9 cellular contexts compared by ENCODE assay signal in genomic region chr5:172775326-172776234, GRCh38. TPM values are rescaled to one million over a fixed set of nuclear protein-coding genes. Genes with fewer than 3 reads are reported as not detected.
DNase-seq lines count a peak whose midpoint lies in the region; ATAC-seq and TF ChIP-seq lines count a peak whose summit lies in the region.
"Had no signal": no experiment of that assay in that cellular context is flagged by ENCODE, and none has a peak within 500 bp of the region (broad histone marks: within the 10 kb centered on the region; RNA-seq: fewer than 3 reads in every experiment).

No MANE protein-coding gene starts in this region.

- no peak overlapping the region for H3K4me3 Mint-ChIP-seq in activated CD4-positive, alpha-beta T cell treated with anti-CD3 and anti-CD28 coated beads for 36 hours
- H3K4me3 Mint-ChIP-seq: T-helper 1 cell treated with Interleukin-12 subunit alpha and Interleukin-12 subunit beta and Interleukin-4 antibody, amounts not matched to agents 30 μg/mL and 1 μg/mL, for 36 hours had no signal

- ATAC-seq in activated CD4-positive, alpha-beta T cell treated with anti-CD3 and anti-CD28 coated beads for 36 hours: no peak
- ATAC-seq in left colon: peak; percentile 29
- ATAC-seq in GM19395 (IDR thresholded peaks at IDR 0.05; ENCODE audit: unreplicated experiment): no peak

- POLR2A ChIA-PET in activated CD4-positive, alpha-beta T cell treated with anti-CD3 and anti-CD28 coated beads for 36 hours (lab: Charles Lee): interaction anchor here (0.5 kb wide), 1 partner anchor 26 kb away, joined by 5 read pairs; no protein-coding TSS in a partner anchor

- WGBS in thyroid gland, 2 donors: 96 to 97% methylated on average over 7 to 8 of the region's 11 CpGs

- H3K27me3 Mint-ChIP-seq in activated CD4-positive, alpha-beta T cell treated with anti-CD3 and anti-CD28 coated beads for 36 hours: no peaks in the 10 kb centered on the region

- intact Hi-C loops in activated CD4-positive, alpha-beta T cell treated with anti-CD3 and anti-CD28 coated beads for 36 hours (cut with DNase I, micrococcal nuclease): loop anchor here in 1 of 2 experiments (10.0 kb wide), 2 partner anchors 661 to 1109 kb away; partner anchors contain the start of gene CPEB4
- intact Hi-C loops in left colon (cut with DNase I, micrococcal nuclease): loop anchor here in 1 of 2 donors (10.0 kb wide), 1 partner anchor 59 kb away; the partner anchor contains the start of gene ERGIC1
- intact Hi-C loops in thyroid gland (cut with DNase I): loop anchor here (5.0 kb wide), 1 partner anchor 72 kb away; no protein-coding TSS in a partner anchor
- intact Hi-C loops in dorsolateral prefrontal cortex (cut with DNase I): loop anchor here in 1 of 2 donors (2.0 to 10.0 kb wide), 2 partner anchors 53 to 129 kb away; no protein-coding TSS in a partner anchor

- peak; percentile 39 for DNase-seq in activated CD4-positive, alpha-beta T cell treated with anti-CD3 and anti-CD28 coated beads for 36 hours
- no peak for DNase-seq in activated CD4-positive, alpha-beta T cell treated with anti-CD3 and anti-CD28 coated beads, Interleukin-2, amount 50 U/mL, for 4 hours
- peak; percentile 46 for DNase-seq in astrocyte of the hippocampus (ENCODE audit: low read depth, low spot score)
- DNase-seq in left colon: peak in 1 of 2 donors; percentile 89
- DNase-seq in thyroid gland: peak; percentile 52 to 58
- DNase-seq in dorsolateral prefrontal cortex: no peak
- no peak for DNase-seq in effector CD4-positive, alpha-beta T cell

- no peaks in the 10 kb centered on the region for H3K36me3 Mint-ChIP-seq in activated CD4-positive, alpha-beta T cell treated with anti-CD3 and anti-CD28 coated beads for 36 hours (ENCODE audit: low read depth)

- peak overlapping the region; percentile 35 for H3K27ac Mint-ChIP-seq in activated CD4-positive, alpha-beta T cell treated with anti-CD3 and anti-CD28 coated beads for 36 hours

- no peaks in the 10 kb centered on the region for H3K9me3 Mint-ChIP-seq in activated CD4-positive, alpha-beta T cell treated with anti-CD3 and anti-CD28 coated beads for 36 hours (ENCODE audit: low read depth)
- H3K9me3 Mint-ChIP-seq: T-helper 1 cell treated with Interleukin-12 subunit alpha and Interleukin-12 subunit beta and Interleukin-4 antibody, amounts not matched to agents 30 μg/mL and 1 μg/mL, for 36 hours had no signal

- CTCF ChIA-PET in activated CD4-positive, alpha-beta T cell treated with anti-CD3 and anti-CD28 coated beads for 36 hours (lab: Charles Lee): interaction anchor here (0.7 to 4.3 kb wide), 5 partner anchors 22 to 61 kb away, joined by 3 to 15 read pairs (median 4); no protein-coding TSS in a partner anchor

- H3K9me3 ChIP-seq in thyroid gland: no peaks in the 10 kb centered on the region

- H3K27ac ChIP-seq in thyroid gland (peak overlapping the region in 2 of 3 donors; percentile 23 to 48), dorsolateral prefrontal cortex (peak overlapping the region in 24 of 59 donors; percentile 3 to 81 (median 36))

- no peak for TF ChIP-seq POLR2A in thyroid gland (IDR thresholded peaks at IDR 0.05)

- H3K4me3 ChIP-seq in thyroid gland (replicated peaks in 1 of 3) (no peak overlapping the region), dorsolateral prefrontal cortex (no peak overlapping the region)

- H3K36me3 ChIP-seq in thyroid gland: peaks cover 1 to 3% of the 10 kb centered on the region in 2 donors

- no peak for TF ChIP-seq CTCF in thyroid gland (IDR thresholded peaks at IDR 0.05)
- no peak for TF ChIP-seq CTCF in dorsolateral prefrontal cortex (IDR thresholded peaks at IDR 0.05 in 54 of 56, conservative IDR thresholded peaks at IDR 0.05 in 2 of 56; ENCODE audit: low read depth in 1 of 56, partially characterized antibody in 56 of 56)

- H3K27me3 ChIP-seq in thyroid gland (no peaks in the 10 kb centered on the region), dorsolateral prefrontal cortex (no peaks in the 10 kb centered on the region)

- H3K4me1 ChIP-seq in thyroid gland: peaks cover 13 to 46% of the 10 kb centered on the region in 2 donors

- peaks cover 59% of the 10 kb centered on the region for H3K4me1 Mint-ChIP-seq in activated CD4-positive, alpha-beta T cell treated with anti-CD3 and anti-CD28 coated beads for 36 hours

RNA-seq across cellular contexts. Expression of gene DUSP1, which starts 4.6 kb away (rescaled TPM):
- total RNA-seq in activated CD4-positive, alpha-beta T cell treated with anti-CD3 and anti-CD28 coated beads for 36 hours: 1 to 10 TPM; 6.7 to 7.4 TPM
- total RNA-seq in left colon: 100 to 1,000 TPM; 148 to 242 TPM
- 1,000 to 10,000 TPM in 1 of 4 donors, 100 to 1,000 TPM in 3; 613 to 1,025 (median 690) TPM for total RNA-seq in thyroid gland
- total RNA-seq in dorsolateral prefrontal cortex: 100 to 1,000 TPM in 26 of 120 experiments, 10 to 100 TPM in 94; 25.5 to 228 (median 63.6) TPM

RNA-seq across cellular contexts. Expression of gene ERGIC1, which starts 58.5 kb away (rescaled TPM):
- 10 to 100 TPM; 40.3 to 50.0 TPM for total RNA-seq in activated CD4-positive, alpha-beta T cell treated with anti-CD3 and anti-CD28 coated beads for 36 hours
- total RNA-seq in left colon (100 to 1,000 TPM; 201 to 223 TPM), thyroid gland (100 to 1,000 TPM; 156 to 214 (median 175) TPM), dorsolateral prefrontal cortex (100 to 1,000 TPM in 4 of 120 experiments, 10 to 100 TPM in 116; 48.4 to 109 (median 68.1) TPM)

Comparison
In these comparisons a context has a peak if more than half of its experiments do, and no peak if none do; other contexts are left out.
1. DNase-seq: peak in activated CD4-positive, alpha-beta T cell treated with anti-CD3 and anti-CD28 coated beads for 36 hours (single experiment), astrocyte of the hippocampus (single experiment) and thyroid gland (2 of 2); none in activated CD4-positive, alpha-beta T cell treated with anti-CD3 and anti-CD28 coated beads, Interleukin-2, amount 50 U/mL, for 4 hours (0 of 2), dorsolateral prefrontal cortex (0 of 10) and effector CD4-positive, alpha-beta T cell (single experiment).